In the genomic region with DNA sequence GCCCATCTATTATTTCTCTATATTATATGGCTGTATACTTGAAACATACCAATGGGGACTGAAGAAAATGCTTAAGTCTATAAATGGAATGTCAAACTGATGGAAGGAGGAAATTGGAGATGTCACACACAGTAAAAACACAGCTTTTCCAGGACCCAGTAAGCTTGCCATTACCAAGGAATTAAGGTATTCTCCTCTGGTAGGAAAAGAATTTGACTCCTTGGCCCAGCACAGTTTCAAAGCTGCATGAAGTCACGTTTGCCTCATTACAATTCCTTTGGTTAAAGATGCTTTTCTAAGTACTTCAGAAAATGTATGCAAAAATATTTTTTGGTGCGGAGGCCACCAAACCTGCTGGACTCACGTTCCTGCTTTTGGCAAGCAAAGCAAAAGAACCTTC, we compare ENCODE assay signal across 26 cellular contexts. TPM values are rescaled to one million over a fixed set of nuclear protein-coding genes. Genes with fewer than 3 reads are reported as not detected.
DNase-seq lines count a peak whose midpoint lies in the region; ATAC-seq and TF ChIP-seq lines count a peak whose summit lies in the region.
"Had no signal": no experiment of that assay in that cellular context is flagged by ENCODE, and none has a peak within 500 bp of the region (broad histone marks: within the 10 kb centered on the region; RNA-seq: fewer than 3 reads in every experiment).

No MANE protein-coding gene starts in this region.

- H2AK9ac ChIP-seq in IMR-90 (replicated peaks; ENCODE audit: low read depth, low read length, poor library complexity): no peak overlapping the region

- peaks cover 5% of the 10 kb centered on the region; the same call in 1 of the 2 replicates for H3K9me1 ChIP-seq in IMR-90 (ENCODE audit: insufficient read depth, low read length)

- POLR2A ChIA-PET in IMR-90 (lab: Charles Lee; ENCODE audit: unreplicated experiment): no interaction called here

- H3K27me3 ChIP-seq in IMR-90 (ENCODE audit: control insufficient read depth, insufficient read depth, low read length): no peaks in the 10 kb centered on the region
- no peaks in the 10 kb centered on the region for H3K27me3 ChIP-seq in heart left ventricle
- H3K27me3 ChIP-seq: BLaER1 treated with 17β-estradiol and CSF1 and Interleukin-3, amounts not matched to agents 10 nM and 100 nM had no signal

- H2AFZ ChIP-seq in IMR-90 (replicated peaks; ENCODE audit: low read length, poor library complexity): no peak overlapping the region

- no peak overlapping the region; the same call in 1 of the 2 replicates for H3K4ac ChIP-seq in IMR-90 (ENCODE audit: low read depth, low read length)

- no peaks in the 10 kb centered on the region for H3K9me3 ChIP-seq in IMR-90 (ENCODE audit: control insufficient read depth, insufficient read depth, low read length)
- H3K9me3 ChIP-seq in heart left ventricle: no peaks in the 10 kb centered on the region
- H3K9me3 ChIP-seq: BLaER1 treated with 17β-estradiol and CSF1 and Interleukin-3, amounts not matched to agents 10 nM and 100 nM had no signal

- H3K18ac ChIP-seq in IMR-90 (ENCODE audit: low read depth, low read length): no peak overlapping the region

- dilution Hi-C loops in IMR-90 (cut with HindIII; ENCODE audit: low sequenced_read_pairs, unreplicated experiment): no loop called here

- no CpG with 5 or more reads among the region's 3 CpGs for WGBS in IMR-90 (ENCODE audit: extremely low coverage in 2 of 2, insufficient read length in 1 of 2), 2 experiments
- WGBS in heart left ventricle, 4 donors: 77 to 84% (median 80%) methylated on average over 3 of the region's 3 CpGs

- no peak overlapping the region for H3K23ac ChIP-seq in IMR-90 (ENCODE audit: low read depth, low read length)

- H3K14ac ChIP-seq in IMR-90 (replicated peaks; ENCODE audit: low read depth, low read length): peak overlapping the region; percentile 58; the same call in 1 of the 2 replicates

- H3K4me2 ChIP-seq in IMR-90 (ENCODE audit: low read depth, low read length): no peak overlapping the region
- H3K4me2 ChIP-seq: BLaER1 treated with 17β-estradiol and CSF1 and Interleukin-3, amounts not matched to agents 10 nM and 100 nM had no signal

- H2BK5ac ChIP-seq in IMR-90 (ENCODE audit: low read depth, low read length, poor library complexity, severe bottlenecking): no peak overlapping the region

- no peaks in the 10 kb centered on the region for H4K20me1 ChIP-seq in IMR-90 (ENCODE audit: insufficient read depth, low read length)
- H4K20me1 ChIP-seq: BLaER1 treated with 17β-estradiol and CSF1 and Interleukin-3, amounts not matched to agents 10 nM and 100 nM had no signal

- no peak overlapping the region for H4K8ac ChIP-seq in IMR-90 (ENCODE audit: low read depth in 2 of 2, low read length in 2 of 2)

- in situ Hi-C loops in IMR-90 (cut with MboI; ENCODE audit: low sequenced_read_pairs): no loop called here

- no peak overlapping the region for H3K4me3 ChIP-seq in AG10803 (ENCODE audit: low read length)
- no peak overlapping the region for H3K4me3 ChIP-seq in IMR-90 (ENCODE audit: insufficient read depth, low read depth, low read length)
- no peak overlapping the region for H3K4me3 ChIP-seq in heart left ventricle
- H3K4me3 ChIP-seq: BLaER1 treated with 17β-estradiol and CSF1 and Interleukin-3, amounts not matched to agents 10 nM and 100 nM; K562; SK-N-MC had no signal

- ATAC-seq in IMR-90 (ENCODE audit: low read depth) (peak; percentile 49), heart left ventricle (no peak), GM18505 (IDR thresholded peaks at IDR 0.05; ENCODE audit: unreplicated experiment) (no peak)
- ATAC-seq: HCT116, HepG2, K562 had no signal

- no peak overlapping the region; the same call in 2 of the 3 replicates for H2BK15ac ChIP-seq in IMR-90 (ENCODE audit: low read depth, low read length)

- H3K56ac ChIP-seq in IMR-90 (ENCODE audit: extremely low read depth, insufficient read depth, low read length): no peak overlapping the region

- DNase-seq in AG10803 (ENCODE audit: low read depth) (peak; percentile 77), IMR-90 (peak; percentile 49), astrocyte of the hippocampus (ENCODE audit: low read depth, low spot score) (peak; percentile 58), islet precursor cell (peak; percentile 29), heart left ventricle (no peak), NCI-H2107 treated with DMSO at 0.1 percent for 48 hours (lab: John Stamatoyannopoulos, UW; ENCODE audit: unreplicated experiment) (no peak)
- no peak for DNase-seq in activated CD4-positive, alpha-beta T cell treated with anti-CD3 and anti-CD28 coated beads, Interleukin-2, amount 50 U/mL, for 4 hours
- DNase-seq: 8988T; ACHN; CD4-positive, alpha-beta T cell; GDM1; Kasumi-1; MV-4-11; NCI-H1105 treated with DMSO at 0.1 percent for 48 hours; NCI-H146; NCI-H1930; NCI-H526 treated with DMSO at 0.1 percent for 48 hours; RPMI8226; SHP77 had no signal

- no peak overlapping the region for H3K9ac ChIP-seq in IMR-90 (ENCODE audit: low read depth, low read length)
- H3K9ac ChIP-seq: BLaER1 treated with 17β-estradiol and CSF1 and Interleukin-3, amounts not matched to agents 10 nM and 100 nM had no signal

- peak overlapping the region; percentile 43; the same call in 1 of the 2 replicates for H2BK120ac ChIP-seq in IMR-90 (ENCODE audit: low read depth, low read length)

- peaks cover 4% of the 10 kb centered on the region for H3K4me1 ChIP-seq in IMR-90 (ENCODE audit: control insufficient read depth, insufficient read depth, low read length)
- H3K4me1 ChIP-seq in heart left ventricle: peaks cover 0 to 5% (median 0%) of the 10 kb centered on the region in 12 donors
- H3K4me1 ChIP-seq: BLaER1 treated with 17β-estradiol and CSF1 and Interleukin-3, amounts not matched to agents 10 nM and 100 nM had no signal

- H4K5ac ChIP-seq in IMR-90 (ENCODE audit: low read depth, low read length): no peak overlapping the region

- H3K36me3 ChIP-seq in IMR-90 (ENCODE audit: control insufficient read depth, insufficient read depth, low read length): no peaks in the 10 kb centered on the region
- H3K36me3 ChIP-seq in heart left ventricle: no peaks in the 10 kb centered on the region
- H3K36me3 ChIP-seq: BLaER1 treated with 17β-estradiol and CSF1 and Interleukin-3, amounts not matched to agents 10 nM and 100 nM had no signal

- TF ChIP-seq CTCF in AG10803 (conservative IDR thresholded peaks at IDR 0.05; ENCODE audit: low read length) (no peak), IMR-90 (conservative IDR thresholded peaks at IDR 0.05; ENCODE audit: low read depth, low read length) (no peak), heart left ventricle (IDR thresholded peaks at IDR 0.05) (no peak)

- TF ChIP-seq POLR2A in IMR-90 (IDR thresholded peaks at IDR 0.05; ENCODE audit: low read depth, low read length) (no peak), heart left ventricle (IDR thresholded peaks at IDR 0.05) (no peak), GM18505 (IDR thresholded peaks at IDR 0.05; ENCODE audit: borderline replicate concordance, extremely low read depth, insufficient read depth, insufficient read length) (no peak)

- no TSS peak for BruUV-seq in IMR-90 (replicated peaks; lab: Mats Ljungman, UMichigan)

- CTCF ChIA-PET in IMR-90 (lab: Yijun Ruan, JAX): interaction anchor here (0.7 kb wide), 1 partner anchor 86 kb away, joined by 3 read pairs; no protein-coding TSS in a partner anchor

- intact Hi-C loops in IMR-90 (cut with micrococcal nuclease) (no loop called here), heart left ventricle (cut with DNase I) (no loop called here)

- H3K27ac ChIP-seq in IMR-90 (ENCODE audit: insufficient read depth, low read length): no peak overlapping the region
- H3K27ac ChIP-seq in heart left ventricle: no peak overlapping the region
- H3K27ac ChIP-seq: BLaER1 treated with 17β-estradiol and CSF1 and Interleukin-3, amounts not matched to agents 10 nM and 100 nM; SK-N-MC had no signal

- no peak overlapping the region for H4K91ac ChIP-seq in IMR-90 (ENCODE audit: insufficient read depth, low read depth, low read length)

- TF ChIP-seq RAD21 in IMR-90 (IDR thresholded peaks at IDR 0.05; ENCODE audit: low read length): no peak

- peaks cover 16 to 59% of the 10 kb centered on the region in 2 experiments for H3K79me1 ChIP-seq in IMR-90 (ENCODE audit: low read depth in 1 of 2, low read length in 2 of 2)

- H2AK5ac ChIP-seq in IMR-90 (ENCODE audit: low read depth, low read length): no peak overlapping the region

- H2BK20ac ChIP-seq in IMR-90 (ENCODE audit: low read depth, low read length): peak overlapping the region; percentile 30; the same call in 1 of the 2 replicates

TF ChIP-seq in IMR-90, 13 proteins besides CTCF, POLR2A, EP300 and RAD21:
- no peak for TF ChIP-seq SMC3 (IDR thresholded peaks at IDR 0.05; ENCODE audit: low read depth, low read length)
- no peak for TF ChIP-seq MAFK (IDR thresholded peaks at IDR 0.05; ENCODE audit: low read depth, low read length)
- peak; percentile 60; the same call in 1 of the 2 replicates for TF ChIP-seq BHLHE40 (IDR thresholded peaks at IDR 0.05; ENCODE audit: low read depth, low read length)
- TF ChIP-seq CEBPB (IDR thresholded peaks at IDR 0.05; ENCODE audit: low read depth, low read length): no peak
- TF ChIP-seq NFE2L2 (IDR thresholded peaks at IDR 0.05; ENCODE audit: low read depth, low read length): no peak
TF ChIP-seq in IMR-90: peak in this region for 1.

RNA-seq across cellular contexts. Expression of a gene that starts 48.5 kb away (rescaled TPM):
- total RNA-seq in IMR-90 (2012; rRNA removed) (45.8 and 74.7 TPM in 2 replicates), heart left ventricle (100 to 1,000 TPM; 101 to 172 (median 139) TPM)
- polyA plus RNA-seq in IMR-90 (2012; rRNA removed) (59.5 and 61.6 TPM in 2 replicates), heart left ventricle (10 to 100 TPM; 15.0 to 99.4 TPM)
- 45.8 and 46.1 TPM in 2 replicates for polyA plus RNA-seq in IMR-90 (2012; cell fraction: cytosol; rRNA removed)
- 15.1 and 31.6 TPM in 2 replicates for polyA plus RNA-seq in IMR-90 (2012; cell fraction: nucleus; rRNA removed; ENCODE audit: low replicate concordance)
- total RNA-seq: CD4-positive, alpha-beta T cell; H4; HepG2; K562 had no signal
- polyA plus RNA-seq: HepG2 had no signal

Comparison
In these comparisons a context has a peak if more than half of its experiments do, and no peak if none do; other contexts are left out.
1. DNase-seq: peak in AG10803 (single experiment), IMR-90 (single experiment), astrocyte of the hippocampus (single experiment) and islet precursor cell (single experiment); none in activated CD4-positive, alpha-beta T cell treated with anti-CD3 and anti-CD28 coated beads, Interleukin-2, amount 50 U/mL, for 4 hours (0 of 2), heart left ventricle (0 of 5) and NCI-H2107 treated with DMSO at 0.1 percent for 48 hours (single experiment).